In the genomic region with DNA sequence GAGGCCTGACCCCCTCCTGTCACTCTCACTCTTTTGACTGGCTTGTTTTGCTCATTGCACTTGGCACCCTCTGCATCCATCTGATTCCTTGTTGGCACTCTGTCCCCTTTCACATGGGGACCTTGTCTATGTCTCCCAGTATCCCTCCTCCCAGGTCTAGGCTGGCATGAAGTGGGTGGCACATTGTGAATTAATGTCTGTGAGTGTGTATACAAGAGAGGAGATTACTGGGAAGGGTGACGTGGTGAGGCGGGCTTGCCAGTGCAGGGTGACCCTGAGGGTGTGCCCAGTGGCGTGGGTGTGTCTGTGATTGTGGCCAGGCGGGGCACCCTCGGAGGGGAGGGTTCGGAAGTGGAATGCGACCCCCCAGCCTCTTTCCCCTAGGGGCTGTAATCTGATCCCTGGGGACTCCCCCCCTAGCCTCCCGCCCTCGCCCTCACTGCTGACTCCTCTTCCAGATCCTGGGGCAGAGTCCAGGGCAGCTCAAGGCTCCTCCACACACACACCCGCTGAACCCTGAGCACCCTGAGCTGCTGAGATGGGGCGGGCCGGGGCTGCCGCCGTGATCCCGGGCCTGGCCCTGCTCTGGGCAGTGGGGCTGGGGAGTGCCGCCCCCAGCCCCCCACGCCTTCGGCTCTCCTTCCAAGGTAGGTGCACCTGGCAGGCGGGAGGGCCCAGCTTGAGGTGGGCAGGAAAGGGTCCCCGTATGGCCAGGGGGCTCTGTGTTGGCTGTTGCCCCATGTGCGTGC, we compare ENCODE assay signal across 9 cellular contexts. TPM values are rescaled to one million over a fixed set of nuclear protein-coding genes. Genes with fewer than 3 reads are reported as not detected.
DNase-seq lines count a peak whose midpoint lies in the region; ATAC-seq and TF ChIP-seq lines count a peak whose summit lies in the region.
"Had no signal": no experiment of that assay in that cellular context is flagged by ENCODE, and none has a peak within 500 bp of the region (broad histone marks: within the 10 kb centered on the region; RNA-seq: fewer than 3 reads in every experiment).

A gene (plus strand): TSS at position 445 of the 749 bp plus-strand sequence. CDS start 94 bp downstream, at position 539.

- H3K4me1 ChIP-seq in PC-3 (ENCODE audit: insufficient read depth, low read length), result peaks cover 63% of the 10 kb centered on the region

- peak within 1 kb of the TSS; percentile 60 for H3K9ac ChIP-seq in PC-3 (ENCODE audit: low read length)

- peak within 1 kb of the TSS; percentile 83 for H3K4me2 ChIP-seq in PC-3 (ENCODE audit: low read length)

- POLR2A ChIA-PET in PC-3 (lab: Charles Lee; ENCODE audit: unreplicated experiment), result no interaction called here

- peak within 1 kb of the TSS; percentile 13; the same call in 1 of the 2 replicates for H2AFZ ChIP-seq in PC-3 (ENCODE audit: low read length)

- H3K27me3 ChIP-seq in PC-3 (ENCODE audit: low read length) (no peaks in the 10 kb centered on the region), brain microvascular endothelial cell (replicated peaks) (peaks cover 6% of the 10 kb centered on the region)

- no peaks in the 10 kb centered on the region for H3K9me3 Mint-ChIP-seq in osteocyte (ENCODE audit: unreplicated experiment)
- no peaks in the 10 kb centered on the region for H3K9me3 Mint-ChIP-seq in activated naive CD4-positive, alpha-beta T cell treated with anti-CD3 and anti-CD28 coated beads, Interleukin-2, amount 10 ng/mL, durations not matched to agents 7 days and 5 days

- H3K9me3 ChIP-seq in PC-3 (ENCODE audit: low read length), result no peaks in the 10 kb centered on the region

- no TSS peak for BruUV-seq in PC-3 (replicated peaks; lab: Mats Ljungman, UMichigan)

- H3K27ac Mint-ChIP-seq in osteocyte (ENCODE audit: unreplicated experiment), result peak within 1 kb of the TSS; percentile 69
- no peak within 1 kb of the TSS for H3K27ac Mint-ChIP-seq in activated naive CD4-positive, alpha-beta T cell treated with anti-CD3 and anti-CD28 coated beads, Interleukin-2, amount 10 ng/mL, durations not matched to agents 7 days and 5 days

- no peaks in the 10 kb centered on the region for H3K36me3 Mint-ChIP-seq in osteocyte (ENCODE audit: unreplicated experiment)
- no peaks in the 10 kb centered on the region for H3K36me3 Mint-ChIP-seq in activated naive CD4-positive, alpha-beta T cell treated with anti-CD3 and anti-CD28 coated beads, Interleukin-2, amount 10 ng/mL, durations not matched to agents 7 days and 5 days

- no peak for TF ChIP-seq CTCF in AG10803 (conservative IDR thresholded peaks at IDR 0.05; ENCODE audit: low read length)
- TF ChIP-seq CTCF in PC-3 (conservative IDR thresholded peaks at IDR 0.05; ENCODE audit: low read depth, low read length), result no peak
- TF ChIP-seq CTCF in fibroblast of villous mesenchyme (IDR thresholded peaks at IDR 0.05; ENCODE audit: insufficient read depth, low read depth, low read length), result no peak
- no peak for TF ChIP-seq CTCF in osteocyte (IDR thresholded peaks at IDR 0.05)
- TF ChIP-seq CTCF in brain microvascular endothelial cell (IDR thresholded peaks at IDR 0.05; ENCODE audit: low read depth, low read length, missing control alignments), result no peak

- DNase-seq in AG10803 (ENCODE audit: low read depth) (peak; percentile 58), PC-3 (peak; percentile 91), fibroblast of villous mesenchyme (ENCODE audit: low read depth) (peak; percentile 29), osteocyte (ENCODE audit: extremely low spot score, unreplicated experiment) (peak; percentile 88), brain microvascular endothelial cell (no peak), NCI-H510A treated with DMSO at 0.1 percent for 48 hours (lab: John Stamatoyannopoulos, UW) (no peak)
- no peak for DNase-seq in activated naive CD4-positive, alpha-beta T cell treated with anti-CD3 and anti-CD28 coated beads, Interleukin-2, amount 10 ng/mL, durations not matched to agents 7 days and 5 days
- DNase-seq: GF-D8 had no signal

- no peaks in the 10 kb centered on the region for H3F3A ChIP-seq in PC-3 (ENCODE audit: low read length, unreplicated experiment)

- no peaks in the 10 kb centered on the region for H3K27me3 Mint-ChIP-seq in osteocyte (ENCODE audit: unreplicated experiment)
- peaks cover 84% of the 10 kb centered on the region for H3K27me3 Mint-ChIP-seq in activated naive CD4-positive, alpha-beta T cell treated with anti-CD3 and anti-CD28 coated beads, Interleukin-2, amount 10 ng/mL, durations not matched to agents 7 days and 5 days

- H4K20me1 ChIP-seq in PC-3 (ENCODE audit: low read length), result no peaks in the 10 kb centered on the region

- H3K36me3 ChIP-seq in PC-3 (ENCODE audit: low read depth, low read length) (no peaks in the 10 kb centered on the region), brain microvascular endothelial cell (replicated peaks) (no peaks in the 10 kb centered on the region)

- in situ Hi-C loops in brain microvascular endothelial cell (cut with HindIII; ENCODE audit: low pct_ligation_motif_present, low sequenced_read_pairs), result no loop called here

- H3K4me1 Mint-ChIP-seq in osteocyte (ENCODE audit: unreplicated experiment), result peaks cover 61% of the 10 kb centered on the region
- H3K4me1 Mint-ChIP-seq in activated naive CD4-positive, alpha-beta T cell treated with anti-CD3 and anti-CD28 coated beads, Interleukin-2, amount 10 ng/mL, durations not matched to agents 7 days and 5 days, result peaks cover 11% of the 10 kb centered on the region

- H3K4me3 ChIP-seq in AG10803 (ENCODE audit: low read length), result peak within 1 kb of the TSS; percentile 72
- peak within 1 kb of the TSS; percentile 55 for H3K4me3 ChIP-seq in PC-3 (ENCODE audit: low read length)
- H3K4me3 ChIP-seq in fibroblast of villous mesenchyme (ENCODE audit: low read depth, low read length), result peak within 1 kb of the TSS; percentile 73
- no peak within 1 kb of the TSS for H3K4me3 ChIP-seq in brain microvascular endothelial cell (ENCODE audit: low read depth, low read length)

- no peaks in the 10 kb centered on the region for H3K9me2 ChIP-seq in PC-3 (replicated peaks; ENCODE audit: low read length)

- CTCF ChIA-PET in PC-3 (lab: Charles Lee), result interaction anchor here (0.6 to 1.0 kb wide), 3 partner anchors 9 to 33 kb away, joined by 3 to 8 read pairs (median 4); a partner anchor contains a TSS
- CTCF ChIA-PET in activated naive CD4-positive, alpha-beta T cell treated with anti-CD3 and anti-CD28 coated beads, Interleukin-2, amount 10 ng/mL, durations not matched to agents 7 days and 5 days (lab: Charles Lee), result interaction anchor here (0.8 to 4.2 kb wide), 5 partner anchors 9 to 74 kb away, joined by 3 to 24 read pairs (median 4); no protein-coding TSS in a partner anchor

- H3K27ac ChIP-seq in PC-3 (ENCODE audit: low read length), result peak within 1 kb of the TSS; percentile 75
- H3K27ac ChIP-seq in brain microvascular endothelial cell, result no peak within 1 kb of the TSS

- H3K4me3 Mint-ChIP-seq in osteocyte (ENCODE audit: unreplicated experiment), result no peak within 1 kb of the TSS
- H3K4me3 Mint-ChIP-seq in activated naive CD4-positive, alpha-beta T cell treated with anti-CD3 and anti-CD28 coated beads, Interleukin-2, amount 10 ng/mL, durations not matched to agents 7 days and 5 days, result no peak within 1 kb of the TSS

- 0 out of 2 replicates have a peak, but pooled peaks cover 3% of the 10 kb centered on the region for H3K79me2 ChIP-seq in PC-3 (ENCODE audit: low read length)

- intact Hi-C loops in PC-3 (cut with micrococcal nuclease), result loop anchor here (1.0 kb wide), 1 partner anchor 9 kb away; no protein-coding TSS in a partner anchor

- ATAC-seq in PC-3, result peak; percentile 63
- ATAC-seq in HG02759 (IDR thresholded peaks at IDR 0.05; ENCODE audit: unreplicated experiment), result no peak

RNA-seq across cellular contexts. Expression of the gene that starts here (rescaled TPM):
- 40.1 and 63.9 TPM in 2 replicates for total RNA-seq in PC-3 (2014; rRNA removed)
- 7.4 and 23.3 TPM in 2 replicates for total RNA-seq in fibroblast of villous mesenchyme
- 5.5 and 8.1 TPM in 2 replicates for total RNA-seq in osteocyte

Comparison
In these comparisons a context has a peak if more than half of its experiments do, and no peak if none do; other contexts are left out.
1. DNase-seq: peak in AG10803 (single experiment), PC-3 (single experiment), fibroblast of villous mesenchyme (single experiment) and osteocyte (single experiment); none in brain microvascular endothelial cell (single experiment), activated naive CD4-positive, alpha-beta T cell treated with anti-CD3 and anti-CD28 coated beads, Interleukin-2, amount 10 ng/mL, durations not matched to agents 7 days and 5 days (single experiment) and NCI-H510A treated with DMSO at 0.1 percent for 48 hours (single experiment).